ENCODE assay signal across 2 cellular contexts in genomic region chr17:31260151-31260550, GRCh38.
TF ChIP-seq lines count a peak whose summit lies in the region.

No MANE protein-coding gene starts in this region.

TF ChIP-seq in HepG2, 621 proteins besides CTCF, POLR2A, EP300 and RAD21:
- TF ChIP-seq MAFF (IDR thresholded peaks at IDR 0.05; ENCODE audit: low read depth, low read length) (peak; percentile 37; the same call in 1 of the 2 replicates), ZNF567 (CRISPR knock-in tag; IDR thresholded peaks at IDR 0.05; ENCODE audit: borderline replicate concordance) (no peak), MAFK (conservative IDR thresholded peaks at IDR 0.05 in 1 of 2, IDR thresholded peaks at IDR 0.05 in 1 of 2; ENCODE audit: low read length in 2 of 2) (peak; percentile 42 to 50; a peak in 3 of 4 replicates)

TF ChIP-seq in IMR-90, 13 proteins besides CTCF, POLR2A, EP300 and RAD21:
- TF ChIP-seq MAFK (IDR thresholded peaks at IDR 0.05; ENCODE audit: low read depth, low read length): 0 out of 2 replicates have a peak, but pooled peaks have one; percentile 31
- TF ChIP-seq MXI1 (IDR thresholded peaks at IDR 0.05; ENCODE audit: borderline replicate concordance, low read depth, low read length): no peak
